ENCODE assay signal across 19 cellular contexts in genomic region chr2:71706121-71706520, GRCh38.
"Had no signal": no experiment of that assay in that cellular context is flagged by ENCODE, and none has a peak within 500 bp of the region (broad histone marks: within the 10 kb centered on the region; RNA-seq: fewer than 3 reads in every experiment).

No MANE protein-coding gene starts in this region.

- H3K4me3 ChIP-seq: ascending aorta, cardiac muscle cell, gastroesophageal sphincter, lung, suprapubic skin, tibial artery had no signal

- DNase-seq: activated CD4-positive, alpha-beta T cell treated with anti-CD3 and anti-CD28 coated beads for 4 hours; activated CD4-positive, alpha-beta T cell treated with anti-CD3 and anti-CD28 coated beads, Interleukin-2, amount 50 U/mL, for 4 hours; activated naive CD4-positive, alpha-beta T cell treated with anti-CD3 and anti-CD28 coated beads for 36 hours; activated naive CD8-positive, alpha-beta T cell treated with anti-CD3 and anti-CD28 coated beads, Interleukin-2, amount 10 ng/mL, durations not matched to agents 7 days and 5 days; activated T-cell treated with anti-CD3 and anti-CD28 coated beads for 4 hours; activated T-cell treated with anti-CD3 and anti-CD28 coated beads, Interleukin-2, amount 50 U/mL, for 72 hours; head of caudate nucleus; kidney glomerular epithelial cell; mesendoderm; stimulated activated naive CD4-positive, alpha-beta T cell; T-helper 1 cell had no signal

- H3K27me3 ChIP-seq: ascending aorta, cardiac muscle cell, gastroesophageal sphincter, suprapubic skin, tibial artery had no signal

- H3K9me3 ChIP-seq: ascending aorta, gastroesophageal sphincter, neutrophil, suprapubic skin, tibial artery had no signal

- H3K27ac ChIP-seq: ascending aorta, cardiac muscle cell, gastroesophageal sphincter, neutrophil, suprapubic skin, tibial artery had no signal

- ATAC-seq: activated T-cell treated with anti-CD3 and anti-CD28 coated beads, Interleukin-2, amount 50 U/mL, for 72 hours; gastroesophageal sphincter; left lobe of liver had no signal
